In genomic region chr4:98958065-98958464, GRCh38 we compare ENCODE assay signal across 24 cellular contexts.
"Had no signal": no experiment of that assay in that cellular context is flagged by ENCODE, and none has a peak within 500 bp of the region (broad histone marks: within the 10 kb centered on the region; RNA-seq: fewer than 3 reads in every experiment).

No MANE protein-coding gene starts in this region.

- H3K4me1 ChIP-seq: SJSA1 had no signal

- H3K4me3 ChIP-seq: SJSA1 had no signal

- H3K4me1 Mint-ChIP-seq: activated CD8-positive, alpha-beta memory T cell treated with anti-CD3 and anti-CD28 coated beads, Interleukin-2, amount 10 ng/mL, durations not matched to agents 7 days and 5 days; brain; central memory CD8-positive, alpha-beta T cell; T-helper 17 cell; WTC11 had no signal

- ATAC-seq: activated CD8-positive, alpha-beta memory T cell treated with anti-CD3 and anti-CD28 coated beads, Interleukin-2, amount 10 ng/mL, durations not matched to agents 7 days and 5 days; PC-3; T-helper 17 cell; WTC11 had no signal

- H3K27ac Mint-ChIP-seq: activated CD8-positive, alpha-beta memory T cell treated with anti-CD3 and anti-CD28 coated beads, Interleukin-2, amount 10 ng/mL, durations not matched to agents 7 days and 5 days; activated naive CD4-positive, alpha-beta T cell treated with anti-CD3 and anti-CD28 coated beads for 36 hours; activated naive CD8-positive, alpha-beta T cell; activated T-cell treated with anti-CD3 and anti-CD28 coated beads, Interleukin-2, amount 50 U/mL, for 24 hours; activated T-helper 1 cell treated with anti-CD3 and anti-CD28 coated beads, Interleukin-12 subunit alpha, Interleukin-12 subunit beta, Interleukin-2, Interleukin-4 antibody, amounts not matched to agents 30 ng/mL and 10 ng/mL and 1 ng/mL, durations not matched to agents 14 hours and 24 hours and 36 hours; brain; T-helper 17 cell; WTC11 had no signal

- H3K27me3 ChIP-seq: SJSA1 had no signal

- DNase-seq: activated CD4-positive, alpha-beta T cell treated with anti-CD3 and anti-CD28 coated beads for 48 hours; activated CD4-positive, alpha-beta T cell treated with anti-CD3 and anti-CD28 coated beads, Interleukin-2, amount 50 U/mL, for 4 hours; activated CD4-positive, CD25-positive, alpha-beta regulatory T cell treated with anti-CD3 and anti-CD28 coated beads, Interleukin-2, amount 50 U/mL, for 72 hours; activated CD8-positive, alpha-beta memory T cell treated with anti-CD3 and anti-CD28 coated beads, Interleukin-2, amount 10 ng/mL, durations not matched to agents 7 days and 5 days; activated effector memory CD4-positive, alpha-beta T cell treated with anti-CD3 and anti-CD28 coated beads, Interleukin-2, amount 50 U/mL, for 16 hours; activated naive CD4-positive, alpha-beta T cell treated with anti-CD3 and anti-CD28 coated beads for 36 hours; activated T-cell treated with anti-CD3 and anti-CD28 coated beads, Interleukin-2, amount 50 U/mL, for 24 hours; amygdala; NCI-H1105 treated with DMSO at 0.1 percent for 48 hours; NCI-H1436 treated with DMSO at 0.1 percent for 48 hours; NCI-H187; NCI-H2081; NCI-H510A treated with DMSO at 0.1 percent for 48 hours; NCI-H69; PC-3; SHP77; T-helper 17 cell; T-helper 9 cell had no signal

- H3K36me3 ChIP-seq: SJSA1 had no signal

- H3K27ac ChIP-seq: SJSA1 had no signal

- H3K36me3 Mint-ChIP-seq: activated CD8-positive, alpha-beta memory T cell treated with anti-CD3 and anti-CD28 coated beads, Interleukin-2, amount 10 ng/mL, durations not matched to agents 7 days and 5 days; activated naive CD8-positive, alpha-beta T cell; brain; WTC11 had no signal

- H3K4me3 Mint-ChIP-seq: activated CD8-positive, alpha-beta memory T cell treated with anti-CD3 and anti-CD28 coated beads, Interleukin-2, amount 10 ng/mL, durations not matched to agents 7 days and 5 days; activated naive CD4-positive, alpha-beta T cell treated with anti-CD3 and anti-CD28 coated beads for 36 hours; activated naive CD8-positive, alpha-beta T cell; activated T-cell treated with anti-CD3 and anti-CD28 coated beads, Interleukin-2, amount 50 U/mL, for 24 hours; activated T-helper 1 cell treated with anti-CD3 and anti-CD28 coated beads, Interleukin-12 subunit alpha, Interleukin-12 subunit beta, Interleukin-2, Interleukin-4 antibody, amounts not matched to agents 30 ng/mL and 10 ng/mL and 1 ng/mL, durations not matched to agents 14 hours and 24 hours and 36 hours; brain; central memory CD8-positive, alpha-beta T cell; T-helper 17 cell; WTC11 had no signal

- H3K9me3 Mint-ChIP-seq: activated naive CD4-positive, alpha-beta T cell treated with anti-CD3 and anti-CD28 coated beads for 36 hours; activated T-cell treated with anti-CD3 and anti-CD28 coated beads, Interleukin-2, amount 50 U/mL, for 24 hours; activated T-helper 1 cell treated with anti-CD3 and anti-CD28 coated beads, Interleukin-12 subunit alpha, Interleukin-12 subunit beta, Interleukin-2, Interleukin-4 antibody, amounts not matched to agents 30 ng/mL and 10 ng/mL and 1 ng/mL, durations not matched to agents 14 hours and 24 hours and 36 hours; central memory CD8-positive, alpha-beta T cell had no signal

- H3K9me3 ChIP-seq: SJSA1 had no signal
